In the genomic region with DNA sequence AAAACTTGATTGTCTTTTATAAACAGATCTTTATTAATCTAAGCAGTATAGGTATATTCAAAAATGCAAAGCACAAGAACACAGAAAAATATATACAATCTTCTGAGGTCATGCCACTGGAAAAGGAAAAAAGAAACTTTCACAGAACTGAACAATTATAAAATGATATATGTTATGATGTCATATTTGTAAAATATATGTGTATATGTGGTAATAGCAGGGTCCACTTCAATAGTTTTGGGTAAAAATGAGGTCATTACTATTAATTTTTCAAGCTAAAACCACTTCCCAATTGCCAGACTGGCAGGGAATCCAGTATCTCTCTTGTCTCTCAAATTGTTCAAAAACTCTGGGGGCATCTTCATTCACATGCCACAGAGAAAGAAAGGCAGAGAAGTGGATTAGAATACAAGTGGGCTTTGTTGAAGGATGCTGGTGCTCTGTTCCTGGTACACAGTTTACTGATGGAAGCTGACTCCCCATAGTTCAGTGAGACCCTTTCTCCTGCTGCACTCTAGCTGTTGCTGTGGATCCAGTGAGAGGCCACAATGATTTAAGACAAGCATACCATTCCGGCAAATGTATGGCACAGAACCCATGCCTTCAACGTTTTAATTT, we compare ENCODE assay signal across 35 cellular contexts. TPM values are rescaled to one million over a fixed set of nuclear protein-coding genes. Genes with fewer than 3 reads are reported as not detected.
"Had no signal": no experiment of that assay in that cellular context is flagged by ENCODE, and none has a peak within 500 bp of the region (broad histone marks: within the 10 kb centered on the region; RNA-seq: fewer than 3 reads in every experiment).

No MANE protein-coding gene starts in this region.

- H3K27me3 ChIP-seq: adrenal gland, body of pancreas, breast epithelium, Peyer's patch, SJSA1 had no signal

- H3K36me3 ChIP-seq: adrenal gland, breast epithelium, Peyer's patch, SJSA1 had no signal

- H3K4me3 ChIP-seq: adrenal gland, body of pancreas, breast epithelium, Peyer's patch, SJSA1 had no signal

- H3K27ac ChIP-seq: adrenal gland, body of pancreas, breast epithelium, Peyer's patch, SJSA1, VCaP had no signal

- H3K27ac Mint-ChIP-seq: activated B cell treated with CpG ODN at 0.5 μM for 24 hours; activated CD4-positive, alpha-beta memory T cell treated with anti-CD3 and anti-CD28 coated beads for 36 hours; activated naive CD4-positive, alpha-beta T cell treated with anti-CD3 and anti-CD28 coated beads for 36 hours; activated naive CD4-positive, alpha-beta T cell treated with anti-CD3 and anti-CD28 coated beads, Interleukin-2, amount 50 U/mL, for 72 hours; activated T-helper 1 cell treated with anti-CD3 and anti-CD28 coated beads, Interleukin-12 subunit alpha, Interleukin-12 subunit beta, Interleukin-2, Interleukin-4 antibody, amounts not matched to agents 30 ng/mL and 10 ng/mL and 1 ng/mL, durations not matched to agents 14 hours and 24 hours and 36 hours; T-helper 1 cell treated with Interleukin-12 subunit alpha and Interleukin-12 subunit beta and Interleukin-4 antibody, amounts not matched to agents 30 μg/mL and 1 μg/mL, for 36 hours; T-helper 2 cell treated with Interferon-gamma antibody and Interleukin-4, amounts not matched to agents 5 μg/mL and 100 μg/mL, for 36 hours had no signal

- H3K9me3 ChIP-seq: adrenal gland, body of pancreas, breast epithelium, Peyer's patch, SJSA1, SK-N-SH had no signal

- ATAC-seq: activated naive CD4-positive, alpha-beta T cell treated with anti-CD3 and anti-CD28 coated beads, Interleukin-2, amount 50 U/mL, for 72 hours; activated T-cell treated with anti-CD3 and anti-CD28 coated beads, Interleukin-2, amount 50 U/mL, for 4 hours; body of pancreas; PC-3 had no signal

- H3K9ac ChIP-seq: SK-N-SH had no signal

- FAIRE-seq: astrocyte had no signal

- H3K9me2 ChIP-seq: SK-N-SH had no signal

- DNase-seq: activated B cell treated with CpG ODN at 0.5 μM for 24 hours; activated CD4-positive, alpha-beta memory T cell treated with anti-CD3 and anti-CD28 coated beads for 36 hours; activated CD4-positive, alpha-beta T cell treated with anti-CD3 and anti-CD28 coated beads for 4 hours; activated CD4-positive, alpha-beta T cell treated with anti-CD3 and anti-CD28 coated beads, Interleukin-2, amount 50 U/mL, for 1 hour; activated CD4-positive, CD25-positive, alpha-beta regulatory T cell treated with anti-CD3 and anti-CD28 coated beads, Interleukin-2, amount 50 U/mL, for 72 hours; activated CD8-positive, alpha-beta memory T cell treated with anti-CD3 and anti-CD28 coated beads, Interleukin-2, amount 50 U/mL, for 4 hours; activated gamma-delta T cell treated with Interleukin-2 at 50 U/mL for 16 hours; activated naive CD4-positive, alpha-beta T cell treated with anti-CD3 and anti-CD28 coated beads for 36 hours; activated T-cell treated with anti-CD3 and anti-CD28 coated beads for 4 hours; activated T-cell treated with anti-CD3 and anti-CD28 coated beads, Interleukin-2, amount 50 U/mL, for 4 hours; adrenal gland; body of pancreas; central memory CD4-positive, alpha-beta T cell; NCI-H1105; NCI-H1417 treated with DMSO at 0.1 percent for 48 hours; NCI-H1930; NCI-H2081 treated with DMSO at 0.1 percent for 48 hours; NCI-H226; NCI-H446 treated with DMSO at 0.1 percent for 48 hours; NCI-H524; NCI-H748 treated with DMSO at 0.1 percent for 48 hours; NK-92 treated with Interleukin-12 subunit alpha and Interleukin-12 subunit beta, amount 100 ng/mL, for 24 hours; PC-3; Peyer's patch; RPMI8226; SHP77 treated with DMSO at 0.1 percent for 48 hours; SK-N-SH had no signal

- H3K9me3 Mint-ChIP-seq: activated B cell treated with CpG ODN at 0.5 μM for 24 hours; activated CD4-positive, alpha-beta memory T cell treated with anti-CD3 and anti-CD28 coated beads for 36 hours; activated naive CD4-positive, alpha-beta T cell treated with anti-CD3 and anti-CD28 coated beads for 36 hours; activated naive CD4-positive, alpha-beta T cell treated with anti-CD3 and anti-CD28 coated beads, Interleukin-2, amount 50 U/mL, for 72 hours; activated T-cell treated with anti-CD3 and anti-CD28 coated beads, Interleukin-2, amount 50 U/mL, for 4 hours; activated T-helper 1 cell treated with anti-CD3 and anti-CD28 coated beads, Interleukin-12 subunit alpha, Interleukin-12 subunit beta, Interleukin-2, Interleukin-4 antibody, amounts not matched to agents 30 ng/mL and 10 ng/mL and 1 ng/mL, durations not matched to agents 14 hours and 24 hours and 36 hours; T-helper 1 cell treated with Interleukin-12 subunit alpha and Interleukin-12 subunit beta and Interleukin-4 antibody, amounts not matched to agents 30 μg/mL and 1 μg/mL, for 36 hours; T-helper 2 cell treated with Interferon-gamma antibody and Interleukin-4, amounts not matched to agents 5 μg/mL and 100 μg/mL, for 36 hours had no signal

- H3K4me2 ChIP-seq: SK-N-SH had no signal

- H3K4me3 Mint-ChIP-seq: activated B cell treated with CpG ODN at 0.5 μM for 24 hours; activated CD4-positive, alpha-beta memory T cell treated with anti-CD3 and anti-CD28 coated beads for 36 hours; activated naive CD4-positive, alpha-beta T cell treated with anti-CD3 and anti-CD28 coated beads for 36 hours; activated T-cell treated with anti-CD3 and anti-CD28 coated beads, Interleukin-2, amount 50 U/mL, for 4 hours; activated T-helper 1 cell treated with anti-CD3 and anti-CD28 coated beads, Interleukin-12 subunit alpha, Interleukin-12 subunit beta, Interleukin-2, Interleukin-4 antibody, amounts not matched to agents 30 ng/mL and 10 ng/mL and 1 ng/mL, durations not matched to agents 14 hours and 24 hours and 36 hours; T-helper 1 cell treated with Interleukin-12 subunit alpha and Interleukin-12 subunit beta and Interleukin-4 antibody, amounts not matched to agents 30 μg/mL and 1 μg/mL, for 36 hours; T-helper 2 cell treated with Interferon-gamma antibody and Interleukin-4, amounts not matched to agents 5 μg/mL and 100 μg/mL, for 36 hours had no signal

- H3K36me3 Mint-ChIP-seq: activated CD4-positive, alpha-beta memory T cell treated with anti-CD3 and anti-CD28 coated beads for 36 hours; activated naive CD4-positive, alpha-beta T cell treated with anti-CD3 and anti-CD28 coated beads, Interleukin-2, amount 50 U/mL, for 72 hours had no signal

- H3K4me1 ChIP-seq: adrenal gland, body of pancreas, breast epithelium, Peyer's patch, SJSA1 had no signal

RNA-seq across cellular contexts. Expression of a gene that starts 19.7 kb away (rescaled TPM):
- total RNA-seq: activated B cell treated with CpG ODN at 0.5 μM for 24 hours; activated CD4-positive, alpha-beta memory T cell treated with anti-CD3 and anti-CD28 coated beads for 36 hours; activated naive CD4-positive, alpha-beta T cell treated with anti-CD3 and anti-CD28 coated beads for 36 hours; activated T-cell treated with anti-CD3 and anti-CD28 coated beads, Interleukin-2, amount 50 U/mL, for 4 hours; activated T-helper 1 cell treated with anti-CD3 and anti-CD28 coated beads, Interleukin-12 subunit alpha, Interleukin-12 subunit beta, Interleukin-2, Interleukin-4 antibody, amounts not matched to agents 30 ng/mL and 10 ng/mL and 1 ng/mL, durations not matched to agents 14 hours and 24 hours and 36 hours had no signal
- polyA plus RNA-seq: SK-N-SH had no signal
